In the genomic region with DNA sequence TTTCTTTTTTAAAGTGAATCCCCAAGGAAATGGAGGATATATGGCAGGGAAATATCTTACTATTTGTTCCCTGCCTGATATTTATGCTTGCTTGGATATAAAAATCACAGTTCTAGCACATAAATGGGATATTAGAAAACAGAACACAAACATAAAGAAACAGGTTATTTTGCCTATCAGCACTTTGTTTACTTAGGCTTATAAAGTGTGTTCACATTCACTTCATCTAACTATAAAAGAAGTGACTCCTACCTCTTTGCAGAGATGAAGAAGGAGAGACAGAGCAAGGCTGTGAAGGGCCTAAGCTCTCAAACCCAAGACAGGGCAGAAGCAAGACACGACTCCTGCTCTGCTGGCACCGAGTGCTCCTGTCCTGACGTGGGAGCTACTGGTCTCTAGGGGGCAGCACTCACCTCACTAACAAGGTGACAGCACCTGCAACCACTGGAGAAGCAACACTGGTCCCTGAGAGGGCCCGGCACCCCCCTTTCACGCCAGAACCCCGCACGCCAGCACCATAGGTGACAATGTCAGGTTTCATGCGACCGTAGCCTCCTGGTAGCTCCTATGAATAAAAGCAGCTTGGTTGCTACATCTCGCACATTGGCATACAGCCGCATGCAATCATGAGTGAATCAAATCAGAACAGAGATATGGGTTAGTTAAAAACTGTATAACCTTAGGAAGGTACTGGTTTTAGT, we compare ENCODE assay signal across 8 cellular contexts.
DNase-seq lines count a peak whose midpoint lies in the region; ATAC-seq and TF ChIP-seq lines count a peak whose summit lies in the region.

No MANE protein-coding gene starts in this region.

- TF ChIP-seq POLR2A in NB4 (IDR thresholded peaks at IDR 0.05; ENCODE audit: extremely low read depth, insufficient read length) = no peak

- peak; percentile 45 for ATAC-seq in GM19372 (IDR thresholded peaks at IDR 0.05; ENCODE audit: low read depth, unreplicated experiment)

- in situ Hi-C loops in astrocyte of the spinal cord (cut with HindIII; ENCODE audit: low sequenced_read_pairs) = no loop called here

- H3K4me3 ChIP-seq in NB4 (ENCODE audit: low read depth, low read length) = no peak overlapping the region
- H3K4me3 ChIP-seq in astrocyte of the spinal cord (ENCODE audit: low read depth, low read length) = no peak overlapping the region

- DNase-seq in AML-193 (lab: John Stamatoyannopoulos, UW) (peak; percentile 49 to 51), NB4 (ENCODE audit: low read depth) (peak; percentile 78), T-helper 9 cell (peak; percentile 53), astrocyte of the spinal cord (ENCODE audit: low read depth, low spot score) (peak; percentile 64), iPS-NIHi7 (ENCODE audit: extremely low spot score) (peak; percentile 92), cortex of kidney (lab: John Stamatoyannopoulos, UW) (no peak)
- DNase-seq in stimulated activated CD4-positive, alpha-beta T cell treated with anti-CD3 and anti-CD28 coated beads, Interleukin-2, amount 100 ng/mL, for 24 hours = peak; percentile 67 to 71

- TF ChIP-seq CTCF in NB4 (IDR thresholded peaks at IDR 0.05; ENCODE audit: low read depth, low read length) = peak; percentile 81
- peak; percentile 83 for TF ChIP-seq CTCF in astrocyte of the spinal cord (IDR thresholded peaks at IDR 0.05; ENCODE audit: low read depth, low read length)
